11 cellular contexts compared by ENCODE assay signal in genomic region chr18:12121175-12122095, GRCh38. TPM values are rescaled to one million over a fixed set of nuclear protein-coding genes. Genes with fewer than 3 reads are reported as not detected.
DNase-seq lines count a peak whose midpoint lies in the region; ATAC-seq and TF ChIP-seq lines count a peak whose summit lies in the region.
"Had no signal": no experiment of that assay in that cellular context is flagged by ENCODE, and none has a peak within 500 bp of the region (broad histone marks: within the 10 kb centered on the region; RNA-seq: fewer than 3 reads in every experiment).

No MANE protein-coding gene starts in this region.

- H3K4ac ChIP-seq in mesenchymal stem cell (ENCODE audit: low read depth in 1 of 2, low read length in 2 of 2), result no peak overlapping the region

- intact Hi-C loops in mammary epithelial cell (cut with micrococcal nuclease), result no loop called here

- no peak overlapping the region for H3K4me2 ChIP-seq in mammary epithelial cell (ENCODE audit: insufficient read depth, low read depth, low read length)
- H3K4me2 ChIP-seq in mesenchymal stem cell (ENCODE audit: low read length, poor library complexity, severe bottlenecking), result no peak overlapping the region

- no peak overlapping the region for H3K18ac ChIP-seq in mesenchymal stem cell (ENCODE audit: low read depth in 1 of 2, low read length in 2 of 2)

- H2AK5ac ChIP-seq in mesenchymal stem cell (ENCODE audit: low read length, severe bottlenecking), result no peak overlapping the region

- CTCF ChIA-PET in mammary epithelial cell (lab: Charles Lee; ENCODE audit: low non-redundant PET), result no interaction called here

- H2BK120ac ChIP-seq in mesenchymal stem cell (ENCODE audit: low read depth, low read length), result no peak overlapping the region

- H4K8ac ChIP-seq in mesenchymal stem cell (ENCODE audit: low read length), result no peak overlapping the region

- dilution Hi-C loops in mammary epithelial cell (cut with HindIII; ENCODE audit: low sequenced_read_pairs), result no loop called here

- H3K27me3 ChIP-seq in mammary epithelial cell (ENCODE audit: insufficient read depth, low read length), result peaks cover 3% of the 10 kb centered on the region
- no peaks in the 10 kb centered on the region for H3K27me3 ChIP-seq in mesenchymal stem cell (ENCODE audit: control insufficient read depth in 1 of 2, insufficient read depth in 1 of 2, low read length in 2 of 2)
- peaks cover 8% of the 10 kb centered on the region for H3K27me3 ChIP-seq in gastroesophageal sphincter

- TF ChIP-seq CTCF in mammary epithelial cell (conservative IDR thresholded peaks at IDR 0.05 in 1 of 2, IDR thresholded peaks at IDR 0.05 in 1 of 2; ENCODE audit: extremely low read depth in 1 of 2, insufficient read depth in 1 of 2, low read depth in 1 of 2, low read length in 2 of 2), result peak; percentile 36
- TF ChIP-seq CTCF in gastroesophageal sphincter (IDR thresholded peaks at IDR 0.05), result no peak

- H2AFZ ChIP-seq in mammary epithelial cell (ENCODE audit: low read depth, low read length) (no peak overlapping the region), mesenchymal stem cell (ENCODE audit: low read depth, low read length) (no peak overlapping the region)

- H3K4me1 ChIP-seq in mammary epithelial cell (ENCODE audit: insufficient read depth, low read length) (no peaks in the 10 kb centered on the region), mesenchymal stem cell (ENCODE audit: control insufficient read depth, insufficient read depth, low read depth, low read length) (no peaks in the 10 kb centered on the region), gastroesophageal sphincter (no peaks in the 10 kb centered on the region)

- no peak overlapping the region for H3K9ac ChIP-seq in mammary epithelial cell (ENCODE audit: insufficient read depth, low read length)
- no peak overlapping the region for H3K9ac ChIP-seq in mesenchymal stem cell (ENCODE audit: low read length)

- H3K36me3 ChIP-seq in mammary epithelial cell (ENCODE audit: insufficient read depth, low read length) (no peaks in the 10 kb centered on the region), mesenchymal stem cell (ENCODE audit: control insufficient read depth in 1 of 2, insufficient read depth in 2 of 2, low read depth in 1 of 2, low read length in 2 of 2) (no peaks in the 10 kb centered on the region), gastroesophageal sphincter (no peaks in the 10 kb centered on the region)

- H4K20me1 ChIP-seq in mammary epithelial cell (ENCODE audit: insufficient read depth, low read length), result no peaks in the 10 kb centered on the region

- H4K91ac ChIP-seq in mesenchymal stem cell (ENCODE audit: low read length), result no peak overlapping the region

- H3K79me2 ChIP-seq in mammary epithelial cell (ENCODE audit: insufficient read depth, low read length), result no peaks in the 10 kb centered on the region

- BruUV-seq in mammary epithelial cell (replicated peaks; lab: Mats Ljungman, UMichigan), result no TSS peak

- H3K27ac ChIP-seq in mammary epithelial cell (ENCODE audit: insufficient read depth, low read depth, low read length), result no peak overlapping the region
- no peak overlapping the region for H3K27ac ChIP-seq in mesenchymal stem cell (ENCODE audit: low read length, poor library complexity, severe bottlenecking)
- no peak overlapping the region for H3K27ac ChIP-seq in gastroesophageal sphincter

- no peak for ATAC-seq in gastroesophageal sphincter

- H3K79me1 ChIP-seq in mesenchymal stem cell (replicated peaks; ENCODE audit: low read length, poor library complexity, severe bottlenecking), result no peaks in the 10 kb centered on the region

- peak; percentile 8 for DNase-seq in EH (ENCODE audit: low read depth)
- DNase-seq in LHCN-M2 (ENCODE audit: low read depth), result peak; percentile 1
- no peak for DNase-seq in mammary epithelial cell
- DNase-seq in mesenchymal stem cell, result peak; percentile 24
- DNase-seq in NCI-H510A (lab: John Stamatoyannopoulos, UW), result no peak
- no peak for DNase-seq in mesenteric fat pad (ENCODE audit: low spot score)
- no peak for DNase-seq in activated T-cell treated with anti-CD3 and anti-CD28 coated beads, Interleukin-2, amount 50 U/mL, for 1 hour
- DNase-seq: activated naive CD8-positive, alpha-beta T cell treated with anti-CD3 and anti-CD28 coated beads, Interleukin-2, amount 10 ng/mL, durations not matched to agents 7 days and 5 days; NCI-H1105 treated with DMSO at 0.1 percent for 48 hours had no signal

- H3K9me3 ChIP-seq in mammary epithelial cell (replicated peaks; ENCODE audit: insufficient read depth, low read length) (no peaks in the 10 kb centered on the region), mesenchymal stem cell (ENCODE audit: control insufficient read depth, low read length) (no peaks in the 10 kb centered on the region), gastroesophageal sphincter (no peaks in the 10 kb centered on the region)

- no peak for TF ChIP-seq POLR2A in gastroesophageal sphincter (IDR thresholded peaks at IDR 0.05)

- no peak for TF ChIP-seq EP300 in gastroesophageal sphincter (IDR thresholded peaks at IDR 0.05)

- no peak overlapping the region for H2BK12ac ChIP-seq in mesenchymal stem cell (ENCODE audit: low read length in 2 of 2)

- in situ Hi-C loops in mammary epithelial cell (cut with MboI; ENCODE audit: low sequenced_read_pairs in 2 of 2), result no loop called here

- no peak overlapping the region for H3K14ac ChIP-seq in mesenchymal stem cell (ENCODE audit: low read length in 2 of 2)

- no peak overlapping the region for H2BK5ac ChIP-seq in mesenchymal stem cell (ENCODE audit: low read depth, low read length, poor library complexity, severe bottlenecking)

- H3K4me3 ChIP-seq in mammary epithelial cell (replicated peaks in 1 of 3; ENCODE audit: insufficient read depth in 1 of 3, low read depth in 2 of 3, low read length in 3 of 3) (no peak overlapping the region), mesenchymal stem cell (ENCODE audit: insufficient read depth in 1 of 2, low read depth in 1 of 2, low read length in 2 of 2) (no peak overlapping the region), gastroesophageal sphincter (no peak overlapping the region)

- no peak overlapping the region for H2BK15ac ChIP-seq in mesenchymal stem cell (ENCODE audit: low read depth, poor library complexity, severe bottlenecking)

- no peak overlapping the region for H3K23ac ChIP-seq in mesenchymal stem cell (ENCODE audit: low read length in 2 of 2)

- 78% methylated on average over 16 of the region's 16 CpGs for WGBS in mammary epithelial cell (ENCODE audit: low coverage, missing lambda C conversion rate)
- 56% methylated on average over 14 of the region's 16 CpGs for WGBS in mesenchymal stem cell
- WGBS in gastroesophageal sphincter (ENCODE audit: low coverage in 1 of 2), 2 donors, result 63 to 65% methylated on average over 13 to 14 of the region's 16 CpGs

RNA-seq across cellular contexts. Expression of gene ANKRD62, which starts 27.8 kb away (rescaled TPM):
- not detected in 2 replicates for total RNA-seq in LHCN-M2 (2014; rRNA removed)
- polyA plus RNA-seq in LHCN-M2 (2012), result not detected
- not detected for total RNA-seq in mammary epithelial cell
- not detected for polyA plus RNA-seq in mammary epithelial cell
- polyA minus RNA-seq in mammary epithelial cell, result not detected
- polyA plus RNA-seq in mesenchymal stem cell (2013, experiment 1 of 2), result not detected
- not detected for polyA plus RNA-seq in mesenchymal stem cell (2013, experiment 2 of 2)
- total RNA-seq in gastroesophageal sphincter, result not detected
- not detected for total RNA-seq in mesenteric fat pad
- total RNA-seq: activated naive CD8-positive, alpha-beta T cell treated with anti-CD3 and anti-CD28 coated beads, Interleukin-2, amount 10 ng/mL, durations not matched to agents 7 days and 5 days; subcutaneous adipose tissue had no signal

Comparison
In these comparisons a context has a peak if more than half of its experiments do, and no peak if none do; other contexts are left out.
1. DNase-seq: peak in EH (single experiment), LHCN-M2 (single experiment) and mesenchymal stem cell (single experiment); none in mammary epithelial cell (single experiment), NCI-H510A (single experiment), mesenteric fat pad (single experiment) and activated T-cell treated with anti-CD3 and anti-CD28 coated beads, Interleukin-2, amount 50 U/mL, for 1 hour (single experiment).
2. CTCF ChIP-seq: peak in mammary epithelial cell (2 of 2); none in gastroesophageal sphincter (0 of 4).